Comparison of ENCODE assay signal across 25 cellular contexts in genomic region chr5:77343165-77343564, GRCh38.
A peak's percentile ranks its signal among the peaks of the same experiment; 100 is the strongest.
DNase-seq lines count a peak whose midpoint lies in the region; ATAC-seq and TF ChIP-seq lines count a peak whose summit lies in the region.
"Had no signal": no experiment of that assay in that cellular context is flagged by ENCODE, and none has a peak within 500 bp of the region (broad histone marks: within the 10 kb centered on the region; RNA-seq: fewer than 3 reads in every experiment).

No MANE protein-coding gene starts in this region.

- no peaks in the 10 kb centered on the region for H3K36me3 Mint-ChIP-seq in activated CD8-positive, alpha-beta T cell treated with anti-CD3 and anti-CD28 coated beads, Interleukin-2, amount 10 ng/mL, durations not matched to agents 7 days and 5 days (ENCODE audit: low read depth)
- no peaks in the 10 kb centered on the region for H3K36me3 Mint-ChIP-seq in naive thymus-derived CD4-positive, alpha-beta T cell
- H3K36me3 Mint-ChIP-seq: CD14-positive monocyte; CD4-positive, alpha-beta memory T cell; CD4-positive, CD25-positive, alpha-beta regulatory T cell; CD8-positive, alpha-beta memory T cell had no signal

- no peaks in the 10 kb centered on the region for H3K4me1 Mint-ChIP-seq in activated CD8-positive, alpha-beta T cell treated with anti-CD3 and anti-CD28 coated beads, Interleukin-2, amount 10 ng/mL, durations not matched to agents 7 days and 5 days (ENCODE audit: low read depth)
- H3K4me1 Mint-ChIP-seq in naive thymus-derived CD4-positive, alpha-beta T cell, result peaks cover 0 to 2% (median 0%) of the 10 kb centered on the region in 7 donors
- H3K4me1 Mint-ChIP-seq: CD14-positive monocyte; CD4-positive, alpha-beta memory T cell; CD4-positive, CD25-positive, alpha-beta regulatory T cell; CD8-positive, alpha-beta memory T cell had no signal

- H3K27ac ChIP-seq in HEK293 (ENCODE audit: extremely low read depth, low read depth, low read length), result no peak overlapping the region
- H3K27ac ChIP-seq in left lung, result no peak overlapping the region
- no peak overlapping the region for H3K27ac ChIP-seq in naive thymus-derived CD4-positive, alpha-beta T cell (ENCODE audit: low read depth, low read length)
- H3K27ac ChIP-seq: BLaER1 had no signal

- no peak for TF ChIP-seq CTCF in HEK293 (tag by site-specific recombination; IDR thresholded peaks at IDR 0.05)
- TF ChIP-seq CTCF in left lung (IDR thresholded peaks at IDR 0.05), result no peak

- H3K4me3 Mint-ChIP-seq in activated CD8-positive, alpha-beta T cell treated with anti-CD3 and anti-CD28 coated beads, Interleukin-2, amount 10 ng/mL, durations not matched to agents 7 days and 5 days, result no peak overlapping the region
- no peak overlapping the region for H3K4me3 Mint-ChIP-seq in naive thymus-derived CD4-positive, alpha-beta T cell
- H3K4me3 Mint-ChIP-seq: CD14-positive monocyte; CD4-positive, alpha-beta memory T cell; CD4-positive, CD25-positive, alpha-beta regulatory T cell; CD8-positive, alpha-beta memory T cell had no signal

- peak; percentile 50 for DNase-seq in DMS53 (lab: John Stamatoyannopoulos, UW)
- DNase-seq in DMS53 treated with DMSO at 0.1 percent for 48 hours (lab: John Stamatoyannopoulos, UW; ENCODE audit: unreplicated experiment), result peak; percentile 2
- DNase-seq in left lung, result no peak
- DNase-seq in activated CD8-positive, alpha-beta T cell treated with anti-CD3 and anti-CD28 coated beads, Interleukin-2, amount 10 ng/mL, durations not matched to agents 7 days and 5 days, result no peak
- DNase-seq in naive thymus-derived CD4-positive, alpha-beta T cell, result no peak
- DNase-seq: 8988T; ACHN; BE2C; C1 segment of cervical spinal cord; CD4-positive, alpha-beta memory T cell; CD4-positive, CD25-positive, alpha-beta regulatory T cell; CD8-positive, alpha-beta memory T cell; COR-L47; DMS 273 treated with DMSO at 0.1 percent for 48 hours; DMS153; DMS79; DND-41; EL; GDM1 had no signal

- CTCF ChIA-PET in HEK293 (lab: Yijun Ruan, JAX), result no interaction called here
- CTCF ChIA-PET in activated CD8-positive, alpha-beta T cell treated with anti-CD3 and anti-CD28 coated beads, Interleukin-2, amount 10 ng/mL, durations not matched to agents 7 days and 5 days (lab: Charles Lee), result no interaction called here
- CTCF ChIA-PET in naive thymus-derived CD4-positive, alpha-beta T cell (lab: Charles Lee), result interaction anchor here (0.6 to 0.7 kb wide), 2 partner anchors 8 to 95 kb away, joined by 3 to 4 read pairs; no protein-coding TSS in a partner anchor

- H3K4me3 ChIP-seq in HEK293 (ENCODE audit: low read depth, low read length), result no peak overlapping the region
- H3K4me3 ChIP-seq in left lung, result no peak overlapping the region
- no peak overlapping the region for H3K4me3 ChIP-seq in naive thymus-derived CD4-positive, alpha-beta T cell (ENCODE audit: low read length)
- H3K4me3 ChIP-seq: BLaER1, GM12878 had no signal

- H3K27ac Mint-ChIP-seq in activated CD8-positive, alpha-beta T cell treated with anti-CD3 and anti-CD28 coated beads, Interleukin-2, amount 10 ng/mL, durations not matched to agents 7 days and 5 days, result no peak overlapping the region
- H3K27ac Mint-ChIP-seq in naive thymus-derived CD4-positive, alpha-beta T cell, result no peak overlapping the region
- H3K27ac Mint-ChIP-seq: CD14-positive monocyte; CD4-positive, alpha-beta memory T cell; CD4-positive, CD25-positive, alpha-beta regulatory T cell; CD8-positive, alpha-beta memory T cell had no signal

- no peaks in the 10 kb centered on the region for H3K27me3 ChIP-seq in left lung
- H3K27me3 ChIP-seq in naive thymus-derived CD4-positive, alpha-beta T cell (ENCODE audit: control insufficient read depth in 2 of 2, insufficient read depth in 2 of 2, low read length in 2 of 2), result no peaks in the 10 kb centered on the region
- H3K27me3 ChIP-seq: BE2C, BLaER1 had no signal

- no peaks in the 10 kb centered on the region for H3K9me3 Mint-ChIP-seq in activated CD8-positive, alpha-beta T cell treated with anti-CD3 and anti-CD28 coated beads, Interleukin-2, amount 10 ng/mL, durations not matched to agents 7 days and 5 days (ENCODE audit: insufficient read depth)
- H3K9me3 Mint-ChIP-seq in naive thymus-derived CD4-positive, alpha-beta T cell, result no peaks in the 10 kb centered on the region
- H3K9me3 Mint-ChIP-seq: CD14-positive monocyte; CD4-positive, alpha-beta memory T cell; CD4-positive, CD25-positive, alpha-beta regulatory T cell; CD8-positive, alpha-beta memory T cell had no signal

- H3K36me3 ChIP-seq in HEK293 (ENCODE audit: control insufficient read depth in 2 of 2, insufficient read depth in 1 of 2, low read length in 2 of 2) (no peaks in the 10 kb centered on the region), left lung (no peaks in the 10 kb centered on the region)
- no peaks in the 10 kb centered on the region for H3K36me3 ChIP-seq in naive thymus-derived CD4-positive, alpha-beta T cell (ENCODE audit: control insufficient read depth in 2 of 3, insufficient read depth in 3 of 3, low read length in 3 of 3)
- H3K36me3 ChIP-seq: BE2C, BLaER1 had no signal

- intact Hi-C loops in left lung (cut with DNase I), result no loop called here
- intact Hi-C loops in naive thymus-derived CD4-positive, alpha-beta T cell (cut with micrococcal nuclease), result no loop called here

- POLR2A ChIA-PET in HEK293 (lab: Yijun Ruan, JAX), result interaction anchor here (0.7 kb wide), 1 partner anchor 200 kb away, joined by 3 read pairs; no protein-coding TSS in a partner anchor
- POLR2A ChIA-PET in activated CD8-positive, alpha-beta T cell treated with anti-CD3 and anti-CD28 coated beads, Interleukin-2, amount 10 ng/mL, durations not matched to agents 7 days and 5 days (lab: Charles Lee), result no interaction called here
- POLR2A ChIA-PET in naive thymus-derived CD4-positive, alpha-beta T cell (lab: Charles Lee), result no interaction called here

- H3K9me3 ChIP-seq in HEK293 (ENCODE audit: control insufficient read depth, insufficient read depth, low read depth, low read length) (no peaks in the 10 kb centered on the region), left lung (no peaks in the 10 kb centered on the region)
- no peaks in the 10 kb centered on the region for H3K9me3 ChIP-seq in naive thymus-derived CD4-positive, alpha-beta T cell (ENCODE audit: control insufficient read depth in 2 of 3, low read length in 3 of 3)
- H3K9me3 ChIP-seq: BE2C, BLaER1 had no signal

- peaks cover 8% of the 10 kb centered on the region; the same call in 1 of the 2 replicates for H3K4me1 ChIP-seq in HEK293 (ENCODE audit: control insufficient read depth, insufficient read depth, low read length)
- H3K4me1 ChIP-seq in left lung, result no peaks in the 10 kb centered on the region
- no peaks in the 10 kb centered on the region for H3K4me1 ChIP-seq in naive thymus-derived CD4-positive, alpha-beta T cell (ENCODE audit: control insufficient read depth in 2 of 2, insufficient read depth in 2 of 2, low read length in 2 of 2)
- H3K4me1 ChIP-seq: BLaER1 had no signal

- ATAC-seq in left lung (peak; percentile 52), HG02884 (IDR thresholded peaks at IDR 0.05; ENCODE audit: unreplicated experiment) (no peak), HG03175 (IDR thresholded peaks at IDR 0.05; ENCODE audit: unreplicated experiment) (no peak)
- no peak for ATAC-seq in activated CD8-positive, alpha-beta T cell treated with anti-CD3 and anti-CD28 coated beads, Interleukin-2, amount 10 ng/mL, durations not matched to agents 7 days and 5 days
- ATAC-seq in naive thymus-derived CD4-positive, alpha-beta T cell, result no peak
- ATAC-seq: GM12878 had no signal

- H3K27me3 Mint-ChIP-seq in activated CD8-positive, alpha-beta T cell treated with anti-CD3 and anti-CD28 coated beads, Interleukin-2, amount 10 ng/mL, durations not matched to agents 7 days and 5 days (ENCODE audit: low read depth), result peaks cover 4% of the 10 kb centered on the region
- H3K27me3 Mint-ChIP-seq in naive thymus-derived CD4-positive, alpha-beta T cell, result peaks cover 0 to 11% (median 0%) of the 10 kb centered on the region in 5 donors
- H3K27me3 Mint-ChIP-seq: CD4-positive, CD25-positive, alpha-beta regulatory T cell had no signal

TF ChIP-seq in HEK293, 187 proteins besides CTCF, POLR2A, EP300 and RAD21:
- TF ChIP-seq BCL6B (tag by site-specific recombination; IDR thresholded peaks at IDR 0.05) (no peak), SCRT2 (tag by site-specific recombination; IDR thresholded peaks at IDR 0.05) (peak; percentile 88), SCRT1 (tag by site-specific recombination; IDR thresholded peaks at IDR 0.05; ENCODE audit: borderline replicate concordance) (peak; percentile 84), ZNF18 (tag by site-specific recombination; IDR thresholded peaks at IDR 0.05) (no peak)
TF ChIP-seq in HEK293: peak in this region for 2.

Comparison
In these comparisons a context has a peak if more than half of its experiments do, and no peak if none do; other contexts are left out.
1. DNase-seq: peak in DMS53 (single experiment) and DMS53 treated with DMSO at 0.1 percent for 48 hours (single experiment); none in left lung (0 of 2), activated CD8-positive, alpha-beta T cell treated with anti-CD3 and anti-CD28 coated beads, Interleukin-2, amount 10 ng/mL, durations not matched to agents 7 days and 5 days (single experiment) and naive thymus-derived CD4-positive, alpha-beta T cell (0 of 9).